Comparison of ENCODE assay signal across 22 cellular contexts in genomic region chr11:371716-372590, GRCh38. TPM values are rescaled to one million over a fixed set of nuclear protein-coding genes. Genes with fewer than 3 reads are reported as not detected.
DNase-seq lines count a peak whose midpoint lies in the region; ATAC-seq, FAIRE-seq and TF ChIP-seq lines count a peak whose summit lies in the region.
"Had no signal": no experiment of that assay in that cellular context is flagged by ENCODE, and none has a peak within 500 bp of the region (broad histone marks: within the 10 kb centered on the region; RNA-seq: fewer than 3 reads in every experiment).

No MANE protein-coding gene starts in this region.

- H3K4me2 ChIP-seq in GM23338 (no peak overlapping the region), neuronal stem cell (ENCODE audit: insufficient read depth, low read length, poor library complexity, severe bottlenecking) (no peak overlapping the region)
- H3K4me2 ChIP-seq: PC-9 had no signal

- TF ChIP-seq CTCF in GM23338 (conservative IDR thresholded peaks at IDR 0.05; ENCODE audit: low read depth in 2 of 2), result no peak
- TF ChIP-seq CTCF in bronchial epithelial cell (IDR thresholded peaks at IDR 0.05; ENCODE audit: insufficient read depth, low read length, severe bottlenecking), result no peak

- H3K9ac ChIP-seq in neuronal stem cell (ENCODE audit: low read depth, low read length, poor library complexity), result no peak overlapping the region
- H3K9ac ChIP-seq: parathyroid adenoma had no signal

- no peak overlapping the region for H2BK15ac ChIP-seq in neuronal stem cell (ENCODE audit: low read length)

- H3K9me3 ChIP-seq in neuronal stem cell (replicated peaks in 1 of 2; ENCODE audit: control insufficient read depth in 2 of 2, insufficient read depth in 1 of 2, low read depth in 1 of 2, low read length in 2 of 2), result peaks cover 4 to 9% of the 10 kb centered on the region in 2 donors
- H3K9me3 ChIP-seq: gastroesophageal sphincter, mucosa of descending colon had no signal

- H3F3A ChIP-seq in GM23338 (replicated peaks; ENCODE audit: low read depth), result peaks cover 30% of the 10 kb centered on the region; the same call in 1 of the 2 replicates

- H3K27me3 ChIP-seq in GM23338 (ENCODE audit: insufficient read depth), result no peaks in the 10 kb centered on the region
- H3K27me3 ChIP-seq in bronchial epithelial cell (ENCODE audit: control insufficient read depth, insufficient read depth, low read length), result peaks cover 15% of the 10 kb centered on the region
- no peaks in the 10 kb centered on the region for H3K27me3 ChIP-seq in neuronal stem cell (ENCODE audit: control insufficient read depth in 3 of 3, insufficient read depth in 3 of 3, low read depth in 1 of 3, low read length in 3 of 3)

- DNase-seq in GM23338 (ENCODE audit: low spot score) (no peak), NCI-H2171 (lab: John Stamatoyannopoulos, UW) (peak; percentile 13), bronchial epithelial cell (ENCODE audit: low read depth) (no peak), neuronal stem cell (ENCODE audit: low spot score) (no peak), GM12891 (ENCODE audit: insufficient read length, low spot score) (no peak), glomerular visceral epithelial cell (ENCODE audit: extremely low spot score) (no peak)
- DNase-seq in effector CD8-positive, alpha-beta T cell (lab: John Stamatoyannopoulos, UW), result no peak
- DNase-seq: activated T-cell treated with anti-CD3 and anti-CD28 coated beads for 4 hours, GDM1, HCEC 1CT, MV-4-11, NCI-H2081, NCI-H69, PC-9 had no signal

- H3K4me1 ChIP-seq in GM23338 (ENCODE audit: insufficient read depth) (peaks cover 9% of the 10 kb centered on the region; the same call in 1 of the 2 replicates), neuronal stem cell (ENCODE audit: control insufficient read depth in 2 of 2, insufficient read depth in 1 of 2, low read depth in 1 of 2, low read length in 2 of 2) (peaks cover 8 to 11% of the 10 kb centered on the region in 2 donors)
- H3K4me1 ChIP-seq: parathyroid adenoma had no signal

- peaks cover 13% of the 10 kb centered on the region for H3K79me2 ChIP-seq in GM23338 (replicated peaks; ENCODE audit: insufficient read depth)
- H3K79me2 ChIP-seq: parathyroid adenoma had no signal

- no peak overlapping the region for H2BK12ac ChIP-seq in neuronal stem cell (ENCODE audit: low read length)

- H3K4me3 Mint-ChIP-seq in GM23338, result peak overlapping the region; percentile 41; the same call in 2 of the 3 replicates

- no peak overlapping the region for H3K14ac ChIP-seq in neuronal stem cell (ENCODE audit: low read length)

- peaks cover 21% of the 10 kb centered on the region for H3K79me1 ChIP-seq in neuronal stem cell (ENCODE audit: low read depth, low read length)

- no peak overlapping the region for H4K91ac ChIP-seq in neuronal stem cell (ENCODE audit: low read depth, low read length, poor library complexity)

- no CpG with 5 or more reads among the region's 19 CpGs for WGBS in neuronal stem cell (ENCODE audit: extremely low coverage in 2 of 2, insufficient read length in 2 of 2, insufficient replicate concordance in 1 of 2), 2 donors

- peaks cover 17% of the 10 kb centered on the region for H3K4me1 Mint-ChIP-seq in GM23338

- H3K9me3 Mint-ChIP-seq in GM23338, result peaks cover 7% of the 10 kb centered on the region; the same call in 1 of the 3 replicates

- H3K27ac ChIP-seq in GM23338 (ENCODE audit: low read depth) (no peak overlapping the region), neuronal stem cell (replicated peaks; ENCODE audit: low read length) (no peak overlapping the region)
- H3K27ac ChIP-seq: gastroesophageal sphincter, HL-60, parathyroid adenoma, PC-9 had no signal

- H3K36me3 ChIP-seq in GM23338 (ENCODE audit: insufficient read depth) (peaks cover 4% of the 10 kb centered on the region), bronchial epithelial cell (ENCODE audit: control insufficient read depth, insufficient read depth, low read length) (peaks cover 6% of the 10 kb centered on the region), neuronal stem cell (replicated peaks in 1 of 2; ENCODE audit: control insufficient read depth in 2 of 2, insufficient read depth in 2 of 2, low read length in 2 of 2) (peaks cover 26 to 44% of the 10 kb centered on the region in 2 donors)

- H2BK120ac ChIP-seq in neuronal stem cell (ENCODE audit: low read depth, low read length), result no peak overlapping the region

- H4K8ac ChIP-seq in neuronal stem cell (ENCODE audit: low read depth, low read length), result no peak overlapping the region

- no peak for ATAC-seq in GM23338
- ATAC-seq: gastroesophageal sphincter, K562 had no signal

- no peaks in the 10 kb centered on the region for H3K9me2 ChIP-seq in GM23338 (ENCODE audit: insufficient read depth)

- H3K36me3 Mint-ChIP-seq in GM23338 (ENCODE audit: low read depth), result peaks cover 33% of the 10 kb centered on the region
- H3K36me3 Mint-ChIP-seq: activated naive CD8-positive, alpha-beta T cell had no signal

- no peaks in the 10 kb centered on the region; the same call in 1 of the 2 replicates for H4K20me1 ChIP-seq in GM23338 (replicated peaks; ENCODE audit: insufficient read depth)

- TF ChIP-seq POLR2A in GM12891 (IDR thresholded peaks at IDR 0.05; ENCODE audit: low read depth, low read length), result no peak

- peaks cover 14% of the 10 kb centered on the region for H3K27me3 Mint-ChIP-seq in GM23338 (ENCODE audit: insufficient read depth, low read depth, poor library complexity)

- H2AFZ ChIP-seq in GM23338 (no peak overlapping the region), neuronal stem cell (ENCODE audit: low read length) (no peak overlapping the region)
- H2AFZ ChIP-seq: parathyroid adenoma, PC-9 had no signal

- no peak overlapping the region for H3K18ac ChIP-seq in neuronal stem cell (ENCODE audit: low read length)

- no peak overlapping the region for H2BK5ac ChIP-seq in neuronal stem cell (ENCODE audit: low read length)

- no peak overlapping the region for H3K4ac ChIP-seq in neuronal stem cell (ENCODE audit: low read length)

- H3K23ac ChIP-seq in neuronal stem cell (ENCODE audit: low read depth, low read length, poor library complexity), result peak overlapping the region; percentile 85

- FAIRE-seq in bronchial epithelial cell (lab: Jason Lieb, UNC) (peak; percentile 60), GM12891 (lab: Jason Lieb, UNC) (no peak)
- FAIRE-seq: D721Med, GM12892, K562 had no signal

- H3K4me3 ChIP-seq in GM23338 (no peak overlapping the region), bronchial epithelial cell (ENCODE audit: low read depth, low read length) (no peak overlapping the region), neuronal stem cell (ENCODE audit: low read length in 2 of 2) (no peak overlapping the region)
- H3K4me3 ChIP-seq: gastroesophageal sphincter, K562, mucosa of descending colon, PC-9 had no signal

- no peak overlapping the region; the same call in 1 of the 2 replicates for H3K27ac Mint-ChIP-seq in GM23338
- H3K27ac Mint-ChIP-seq: activated naive CD8-positive, alpha-beta T cell had no signal

- H2AK5ac ChIP-seq in neuronal stem cell (ENCODE audit: low read depth, low read length), result no peak overlapping the region

TF ChIP-seq in GM12891, 5 proteins besides CTCF, POLR2A, EP300 and RAD21:
- TF ChIP-seq POLR2AphosphoS5 (IDR thresholded peaks at IDR 0.05; ENCODE audit: low read depth, low read length) (no peak), POU2F2 (IDR thresholded peaks at IDR 0.05; ENCODE audit: low read depth, low read length) (no peak), TAF1 (IDR thresholded peaks at IDR 0.05; ENCODE audit: low read depth, low read length) (no peak)

RNA-seq across cellular contexts. Expression of gene B4GALNT4, which starts 2.7 kb away (rescaled TPM):
- 55.2 and 92.6 TPM in 2 replicates for total RNA-seq in GM23338 (2014; rRNA removed; shearing (Covaris generic))
- 49.9 and 53.5 TPM in 2 replicates for polyA plus RNA-seq in GM23338 (2016; fragmentation: Nextera tagmentation; extraction: Ambion mirVana)
- 10.8 and 11.4 TPM in 2 replicates for total RNA-seq in bronchial epithelial cell
- 87.0 TPM for polyA plus RNA-seq in neuronal stem cell (2013, experiment 1 of 2)
- 87.3 TPM for polyA plus RNA-seq in neuronal stem cell (2013, experiment 2 of 2)
- polyA plus RNA-seq in GM12891 (2012; ENCODE audit: low read depth, missing spikeins), result 0.22 TPM

RNA-seq across cellular contexts. Expression of gene PKP3, which starts 22.1 kb away (rescaled TPM):
- total RNA-seq in GM23338 (2014; rRNA removed; shearing (Covaris generic)), result 18.7 and 23.0 TPM in 2 replicates
- polyA plus RNA-seq in GM23338 (2016; fragmentation: Nextera tagmentation; extraction: Ambion mirVana), result 6.1 and 7.2 TPM in 2 replicates
- 231 and 328 TPM in 2 replicates for total RNA-seq in bronchial epithelial cell
- polyA plus RNA-seq in neuronal stem cell (2013, experiment 1 of 2), result 0.40 TPM
- polyA plus RNA-seq in neuronal stem cell (2013, experiment 2 of 2), result 0.40 TPM
- 0.09 TPM for polyA plus RNA-seq in GM12891 (2012; ENCODE audit: low read depth, missing spikeins)

RNA-seq across cellular contexts. Expression of gene SIGIRR, which starts 42.8 kb away (rescaled TPM):
- 59.1 and 63.0 TPM in 2 replicates for total RNA-seq in GM23338 (2014; rRNA removed; shearing (Covaris generic))
- polyA plus RNA-seq in GM23338 (2016; fragmentation: Nextera tagmentation; extraction: Ambion mirVana), result 72.2 and 96.2 TPM in 2 replicates
- 15.9 and 24.7 TPM in 2 replicates for total RNA-seq in bronchial epithelial cell
- polyA plus RNA-seq in neuronal stem cell (2013, experiment 1 of 2), result 15.1 TPM
- 13.4 TPM for polyA plus RNA-seq in neuronal stem cell (2013, experiment 2 of 2)
- 4.6 TPM for polyA plus RNA-seq in GM12891 (2012; ENCODE audit: low read depth, missing spikeins)

RNA-seq across cellular contexts. Expression of gene IFITM3, which starts 51.3 kb away (rescaled TPM):
- total RNA-seq in GM23338 (2014; rRNA removed; shearing (Covaris generic)), result 72.4 and 82.3 TPM in 2 replicates
- polyA plus RNA-seq in GM23338 (2016; fragmentation: Nextera tagmentation; extraction: Ambion mirVana), result 829 and 840 TPM in 2 replicates
- 4.5 and 14.5 TPM in 2 replicates for total RNA-seq in bronchial epithelial cell
- polyA plus RNA-seq in neuronal stem cell (2013, experiment 1 of 2), result 629 TPM
- polyA plus RNA-seq in neuronal stem cell (2013, experiment 2 of 2), result 604 TPM
- 18.7 TPM for polyA plus RNA-seq in GM12891 (2012; ENCODE audit: low read depth, missing spikeins)

RNA-seq across cellular contexts. Expression of gene IFITM1, which starts 58.1 kb away (rescaled TPM):
- total RNA-seq in GM23338 (2014; rRNA removed; shearing (Covaris generic)), result 396 and 409 TPM in 2 replicates
- polyA plus RNA-seq in GM23338 (2016; fragmentation: Nextera tagmentation; extraction: Ambion mirVana), result 1,180 and 1,194 TPM in 2 replicates
- 1.2 and 1.8 TPM in 2 replicates for total RNA-seq in bronchial epithelial cell
- polyA plus RNA-seq in neuronal stem cell (2013, experiment 1 of 2), result 171 TPM
- polyA plus RNA-seq in neuronal stem cell (2013, experiment 2 of 2), result 162 TPM
- polyA plus RNA-seq in GM12891 (2012; ENCODE audit: low read depth, missing spikeins), result 413 TPM
